In the genomic region with DNA sequence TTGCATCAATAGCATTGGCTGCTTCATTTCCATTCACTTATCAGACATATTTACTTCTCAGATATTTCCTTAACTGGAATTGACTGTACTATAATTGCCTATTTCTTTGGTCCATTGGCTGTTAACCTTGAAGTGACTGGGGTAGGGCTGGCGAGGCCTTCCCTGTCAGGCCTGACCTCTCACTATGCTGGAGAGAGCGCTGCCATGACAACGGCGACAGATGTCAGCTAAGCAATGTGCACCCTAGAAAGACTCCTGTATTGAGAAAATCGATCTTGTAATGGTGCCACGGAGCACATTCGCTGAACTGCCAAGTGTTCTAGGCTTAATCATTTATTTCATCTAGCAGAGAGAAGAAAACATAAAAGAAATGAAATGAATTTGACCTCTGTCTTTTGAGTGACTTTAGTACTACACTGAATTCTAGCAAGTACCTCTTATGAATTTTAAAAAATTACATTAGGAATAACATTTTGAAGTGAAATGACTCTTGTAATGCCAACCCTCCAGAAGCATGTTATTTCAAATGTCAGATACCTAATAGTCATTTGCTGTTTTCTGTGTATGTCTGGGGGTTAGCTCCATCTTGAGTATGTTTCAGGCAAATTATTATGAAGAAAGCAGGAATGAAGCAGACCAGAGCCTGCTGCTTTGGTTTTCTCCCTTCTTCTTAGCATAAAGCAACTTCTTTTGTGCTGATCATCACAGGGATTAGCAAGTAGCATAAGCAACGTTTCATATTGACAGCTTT, we compare ENCODE assay signal across 20 cellular contexts.
DNase-seq lines count a peak whose midpoint lies in the region; TF ChIP-seq lines count a peak whose summit lies in the region.
"Had no signal": no experiment of that assay in that cellular context is flagged by ENCODE, and none has a peak within 500 bp of the region (broad histone marks: within the 10 kb centered on the region; RNA-seq: fewer than 3 reads in every experiment).

No MANE protein-coding gene starts in this region.

- WGBS in smooth muscle cell (ENCODE audit: low lambda C conversion rate), result 83% methylated on average over 8 of the region's 8 CpGs
- 73 to 76% methylated on average over 8 of the region's 8 CpGs for WGBS in esophagus squamous epithelium, 2 donors

- peaks cover 16% of the 10 kb centered on the region for H3K9me3 Mint-ChIP-seq in glutamatergic neuron (ENCODE audit: unreplicated experiment)
- H3K9me3 Mint-ChIP-seq: activated naive CD8-positive, alpha-beta T cell treated with anti-CD3 and anti-CD28 coated beads for 36 hours; activated T-cell treated with anti-CD3 and anti-CD28 coated beads, Interleukin-2, amount 50 U/mL, for 72 hours; dendritic cell treated with granulocyte-macrophage colony-stimulating factor and Interleukin-4, amounts not matched to agents 40 ng/mL and 50 ng/mL, for 4 days had no signal

- no peaks in the 10 kb centered on the region for H3K36me3 ChIP-seq in smooth muscle cell (ENCODE audit: low read depth)
- no peaks in the 10 kb centered on the region for H3K36me3 ChIP-seq in esophagus squamous epithelium
- H3K36me3 ChIP-seq: brain microvascular endothelial cell, HAP-1, spleen, tibial nerve had no signal

- H3K9me3 ChIP-seq in smooth muscle cell (replicated peaks; ENCODE audit: low read depth), result no peaks in the 10 kb centered on the region
- no peaks in the 10 kb centered on the region for H3K9me3 ChIP-seq in esophagus squamous epithelium
- H3K9me3 ChIP-seq: HAP-1, psoas muscle, spleen, tibial nerve had no signal

- peaks cover 61% of the 10 kb centered on the region for H3K4me1 Mint-ChIP-seq in glutamatergic neuron (ENCODE audit: low read depth, unreplicated experiment)
- H3K4me1 Mint-ChIP-seq: activated naive CD8-positive, alpha-beta T cell treated with anti-CD3 and anti-CD28 coated beads for 36 hours had no signal

- H3K27me3 Mint-ChIP-seq in glutamatergic neuron (ENCODE audit: unreplicated experiment), result peaks cover 9% of the 10 kb centered on the region
- H3K27me3 Mint-ChIP-seq: activated naive CD8-positive, alpha-beta T cell treated with anti-CD3 and anti-CD28 coated beads for 36 hours; dendritic cell treated with granulocyte-macrophage colony-stimulating factor and Interleukin-4, amounts not matched to agents 40 ng/mL and 50 ng/mL, for 4 days had no signal

- TF ChIP-seq CTCF in glutamatergic neuron (IDR thresholded peaks at IDR 0.05; ENCODE audit: partially characterized antibody, unreplicated experiment) (no peak), smooth muscle cell (IDR thresholded peaks at IDR 0.05; ENCODE audit: borderline replicate concordance, insufficient read depth, poor library complexity, severe bottlenecking) (no peak), esophagus squamous epithelium (IDR thresholded peaks at IDR 0.05) (no peak), GM10248 (IDR thresholded peaks at IDR 0.05; ENCODE audit: control extremely low read depth, extremely low read depth, low read depth, missing control alignments) (no peak)

- DNase-seq in DMS53 (lab: John Stamatoyannopoulos, UW) (peak; percentile 17), DMS53 treated with DMSO at 0.1 percent for 48 hours (lab: John Stamatoyannopoulos, UW; ENCODE audit: unreplicated experiment) (no peak), NCI-H524 (lab: John Stamatoyannopoulos, UW) (peak; percentile 57 to 81), glutamatergic neuron (peak; percentile 79), smooth muscle cell (lab: John Stamatoyannopoulos, UW; ENCODE audit: unreplicated experiment) (no peak), esophagus squamous epithelium (lab: John Stamatoyannopoulos, UW) (no peak), activated gamma-delta T cell (lab: John Stamatoyannopoulos, UW) (no peak), GM10248 (ENCODE audit: extremely low spot score) (no peak)
- DNase-seq: 8988T; activated naive CD8-positive, alpha-beta T cell treated with anti-CD3 and anti-CD28 coated beads for 36 hours; activated T-cell treated with anti-CD3 and anti-CD28 coated beads, Interleukin-2, amount 50 U/mL, for 72 hours; brain microvascular endothelial cell; NCI-H1930; psoas muscle; spleen; T-helper 1 cell had no signal

- no peaks in the 10 kb centered on the region for H3K79me2 ChIP-seq in smooth muscle cell (ENCODE audit: low read depth)

- peaks cover 3% of the 10 kb centered on the region for H3K36me3 Mint-ChIP-seq in glutamatergic neuron (ENCODE audit: unreplicated experiment)
- H3K36me3 Mint-ChIP-seq: activated naive CD8-positive, alpha-beta T cell treated with anti-CD3 and anti-CD28 coated beads for 36 hours; WTC11 had no signal

- intact Hi-C loops in esophagus squamous epithelium (cut with DNase I), result no loop called here

- peak overlapping the region; percentile 100 for H3K27ac Mint-ChIP-seq in glutamatergic neuron (ENCODE audit: unreplicated experiment)
- H3K27ac Mint-ChIP-seq: activated naive CD8-positive, alpha-beta T cell treated with anti-CD3 and anti-CD28 coated beads for 36 hours; activated T-cell treated with anti-CD3 and anti-CD28 coated beads, Interleukin-2, amount 50 U/mL, for 72 hours; dendritic cell treated with granulocyte-macrophage colony-stimulating factor and Interleukin-4, amounts not matched to agents 40 ng/mL and 50 ng/mL, for 4 days; WTC11 had no signal

- H3K27me3 ChIP-seq in smooth muscle cell (ENCODE audit: low read depth) (no peaks in the 10 kb centered on the region), esophagus squamous epithelium (no peaks in the 10 kb centered on the region)
- H3K27me3 ChIP-seq: brain microvascular endothelial cell, spleen, tibial nerve had no signal

- POLR2A ChIA-PET in GM10248 (lab: Yijun Ruan, JAX), result no interaction called here

- H3K27ac ChIP-seq in smooth muscle cell (ENCODE audit: low read depth), result no peak overlapping the region
- H3K27ac ChIP-seq in esophagus squamous epithelium, result no peak overlapping the region
- H3K27ac ChIP-seq: brain microvascular endothelial cell, psoas muscle, spleen, tibial nerve had no signal

- H2AFZ ChIP-seq in smooth muscle cell (ENCODE audit: low read depth), result peak overlapping the region; percentile 89

- no peak overlapping the region for H3K4me2 ChIP-seq in smooth muscle cell

- no peak for TF ChIP-seq POLR2A in esophagus squamous epithelium (IDR thresholded peaks at IDR 0.05)

- no peaks in the 10 kb centered on the region for H3F3A ChIP-seq in smooth muscle cell (ENCODE audit: low read depth)

- H3K9ac ChIP-seq in smooth muscle cell (ENCODE audit: low read depth), result no peak overlapping the region

- no peak overlapping the region for H3K4me3 ChIP-seq in smooth muscle cell
- no peak overlapping the region for H3K4me3 ChIP-seq in esophagus squamous epithelium
- H3K4me3 ChIP-seq: HAP-1, psoas muscle, spleen, tibial nerve had no signal

- H3K4me3 Mint-ChIP-seq in glutamatergic neuron (ENCODE audit: unreplicated experiment), result peak overlapping the region; percentile 79
- H3K4me3 Mint-ChIP-seq: activated naive CD8-positive, alpha-beta T cell treated with anti-CD3 and anti-CD28 coated beads for 36 hours; activated T-cell treated with anti-CD3 and anti-CD28 coated beads, Interleukin-2, amount 50 U/mL, for 72 hours; dendritic cell treated with granulocyte-macrophage colony-stimulating factor and Interleukin-4, amounts not matched to agents 40 ng/mL and 50 ng/mL, for 4 days; WTC11 had no signal

- no peaks in the 10 kb centered on the region for H4K20me1 ChIP-seq in smooth muscle cell (ENCODE audit: low read depth)

- H3K4me1 ChIP-seq in smooth muscle cell (ENCODE audit: low read depth), result peaks cover 25% of the 10 kb centered on the region
- no peaks in the 10 kb centered on the region for H3K4me1 ChIP-seq in esophagus squamous epithelium
- H3K4me1 ChIP-seq: psoas muscle, tibial nerve had no signal

- CTCF ChIA-PET in GM10248 (lab: Yijun Ruan, JAX), result interaction anchor here (1.2 to 2.1 kb wide), 2 partner anchors 13 to 31 kb away, joined by 3 to 8 read pairs; no protein-coding TSS in a partner anchor

Comparison
In these comparisons a context has a peak if more than half of its experiments do, and no peak if none do; other contexts are left out.
1. DNase-seq: peak in DMS53 (single experiment), NCI-H524 (2 of 2) and glutamatergic neuron (single experiment); none in DMS53 treated with DMSO at 0.1 percent for 48 hours (single experiment), smooth muscle cell (single experiment), esophagus squamous epithelium (single experiment), activated gamma-delta T cell (single experiment) and GM10248 (single experiment).